ENCODE assay signal across 16 cellular contexts in the genomic region with DNA sequence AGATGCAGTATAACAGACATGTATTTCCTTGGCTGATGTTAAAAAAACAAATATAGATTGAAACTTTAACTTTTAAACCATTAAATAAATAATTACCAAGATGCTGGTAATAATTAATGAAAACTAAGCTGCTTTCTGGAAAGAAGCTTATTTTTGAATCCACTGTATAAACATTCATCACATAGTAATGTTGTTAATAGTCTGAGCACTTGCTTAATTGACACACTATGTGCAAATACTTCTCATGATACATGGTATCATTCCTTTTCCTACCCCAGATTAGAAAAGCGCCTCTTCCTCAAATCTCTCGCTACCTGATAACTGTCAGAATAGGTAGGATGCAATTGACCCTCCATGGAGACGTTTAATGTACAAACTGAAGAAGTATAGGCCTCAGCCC.
"Had no signal": no experiment of that assay in that cellular context is flagged by ENCODE, and none has a peak within 500 bp of the region (broad histone marks: within the 10 kb centered on the region; RNA-seq: fewer than 3 reads in every experiment).

No MANE protein-coding gene starts in this region.

- H3K9me3 ChIP-seq: esophagus muscularis mucosa, gastroesophageal sphincter, neutrophil, psoas muscle, sigmoid colon had no signal

- H3K9me3 Mint-ChIP-seq: naive thymus-derived CD4-positive, alpha-beta T cell had no signal

- H3K27ac Mint-ChIP-seq: naive thymus-derived CD4-positive, alpha-beta T cell had no signal

- H3K4me3 Mint-ChIP-seq: naive thymus-derived CD4-positive, alpha-beta T cell had no signal

- H3K27ac ChIP-seq: esophagus muscularis mucosa, gastroesophageal sphincter, neutrophil, psoas muscle, sigmoid colon, skin epidermis had no signal

- FAIRE-seq: endometrium had no signal

- ATAC-seq: gastroesophageal sphincter; left colon; left ventricle myocardium superior; naive thymus-derived CD4-positive, alpha-beta T cell; psoas muscle had no signal

- H3K4me3 ChIP-seq: esophagus muscularis mucosa, gastroesophageal sphincter, lung, psoas muscle, sigmoid colon, skin epidermis had no signal

- H3K36me3 ChIP-seq: neutrophil had no signal

- H3K27me3 ChIP-seq: esophagus muscularis mucosa, gastroesophageal sphincter, neutrophil, sigmoid colon had no signal

- H3K4me1 Mint-ChIP-seq: naive thymus-derived CD4-positive, alpha-beta T cell had no signal

- H3K4me1 ChIP-seq: esophagus muscularis mucosa, gastroesophageal sphincter, sigmoid colon had no signal

- DNase-seq: effector memory CD4-positive, alpha-beta T cell; glutamatergic neuron; islet precursor cell; left colon; left ventricle myocardium superior; naive thymus-derived CD4-positive, alpha-beta T cell; psoas muscle; sigmoid colon; stimulated activated naive CD4-positive, alpha-beta T cell treated with Interleukin-2 at 50 U/mL for 16 hours; trophoblast cell had no signal
